In the genomic region with DNA sequence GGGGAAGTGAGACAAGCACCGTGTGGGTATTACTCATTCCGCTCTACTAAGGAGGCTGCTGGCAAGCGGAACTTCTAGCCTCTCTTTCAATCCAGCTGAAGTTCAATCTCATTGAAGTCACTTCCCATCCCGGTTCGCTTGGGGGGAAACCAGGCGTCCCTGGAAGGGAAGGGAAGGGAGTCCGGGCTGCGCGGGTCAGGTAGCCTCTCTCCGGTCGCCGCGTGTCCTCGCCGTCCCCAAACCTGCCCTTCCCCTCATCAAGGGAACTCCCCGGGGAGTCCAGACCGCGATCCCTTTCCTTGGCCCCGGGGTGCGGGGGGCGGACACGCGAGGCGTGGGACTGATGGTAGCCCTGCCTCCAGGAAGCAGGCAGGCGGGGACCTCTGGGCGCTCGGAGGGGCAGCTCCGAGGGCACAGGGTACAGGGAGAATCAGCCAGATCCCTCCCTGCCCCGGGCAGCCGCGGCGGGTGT, we compare ENCODE assay signal across 1 cellular context.
TF ChIP-seq lines count a peak whose summit lies in the region.

No MANE protein-coding gene starts in this region.

TF ChIP-seq in K562, 482 proteins besides CTCF, POLR2A, EP300 and RAD21 (continued from another document and continues in another):
- TF ChIP-seq CEBPZ (IDR thresholded peaks at IDR 0.05; ENCODE audit: borderline replicate concordance, low read depth, low read length): no peak
- TF ChIP-seq, protein P1, sequence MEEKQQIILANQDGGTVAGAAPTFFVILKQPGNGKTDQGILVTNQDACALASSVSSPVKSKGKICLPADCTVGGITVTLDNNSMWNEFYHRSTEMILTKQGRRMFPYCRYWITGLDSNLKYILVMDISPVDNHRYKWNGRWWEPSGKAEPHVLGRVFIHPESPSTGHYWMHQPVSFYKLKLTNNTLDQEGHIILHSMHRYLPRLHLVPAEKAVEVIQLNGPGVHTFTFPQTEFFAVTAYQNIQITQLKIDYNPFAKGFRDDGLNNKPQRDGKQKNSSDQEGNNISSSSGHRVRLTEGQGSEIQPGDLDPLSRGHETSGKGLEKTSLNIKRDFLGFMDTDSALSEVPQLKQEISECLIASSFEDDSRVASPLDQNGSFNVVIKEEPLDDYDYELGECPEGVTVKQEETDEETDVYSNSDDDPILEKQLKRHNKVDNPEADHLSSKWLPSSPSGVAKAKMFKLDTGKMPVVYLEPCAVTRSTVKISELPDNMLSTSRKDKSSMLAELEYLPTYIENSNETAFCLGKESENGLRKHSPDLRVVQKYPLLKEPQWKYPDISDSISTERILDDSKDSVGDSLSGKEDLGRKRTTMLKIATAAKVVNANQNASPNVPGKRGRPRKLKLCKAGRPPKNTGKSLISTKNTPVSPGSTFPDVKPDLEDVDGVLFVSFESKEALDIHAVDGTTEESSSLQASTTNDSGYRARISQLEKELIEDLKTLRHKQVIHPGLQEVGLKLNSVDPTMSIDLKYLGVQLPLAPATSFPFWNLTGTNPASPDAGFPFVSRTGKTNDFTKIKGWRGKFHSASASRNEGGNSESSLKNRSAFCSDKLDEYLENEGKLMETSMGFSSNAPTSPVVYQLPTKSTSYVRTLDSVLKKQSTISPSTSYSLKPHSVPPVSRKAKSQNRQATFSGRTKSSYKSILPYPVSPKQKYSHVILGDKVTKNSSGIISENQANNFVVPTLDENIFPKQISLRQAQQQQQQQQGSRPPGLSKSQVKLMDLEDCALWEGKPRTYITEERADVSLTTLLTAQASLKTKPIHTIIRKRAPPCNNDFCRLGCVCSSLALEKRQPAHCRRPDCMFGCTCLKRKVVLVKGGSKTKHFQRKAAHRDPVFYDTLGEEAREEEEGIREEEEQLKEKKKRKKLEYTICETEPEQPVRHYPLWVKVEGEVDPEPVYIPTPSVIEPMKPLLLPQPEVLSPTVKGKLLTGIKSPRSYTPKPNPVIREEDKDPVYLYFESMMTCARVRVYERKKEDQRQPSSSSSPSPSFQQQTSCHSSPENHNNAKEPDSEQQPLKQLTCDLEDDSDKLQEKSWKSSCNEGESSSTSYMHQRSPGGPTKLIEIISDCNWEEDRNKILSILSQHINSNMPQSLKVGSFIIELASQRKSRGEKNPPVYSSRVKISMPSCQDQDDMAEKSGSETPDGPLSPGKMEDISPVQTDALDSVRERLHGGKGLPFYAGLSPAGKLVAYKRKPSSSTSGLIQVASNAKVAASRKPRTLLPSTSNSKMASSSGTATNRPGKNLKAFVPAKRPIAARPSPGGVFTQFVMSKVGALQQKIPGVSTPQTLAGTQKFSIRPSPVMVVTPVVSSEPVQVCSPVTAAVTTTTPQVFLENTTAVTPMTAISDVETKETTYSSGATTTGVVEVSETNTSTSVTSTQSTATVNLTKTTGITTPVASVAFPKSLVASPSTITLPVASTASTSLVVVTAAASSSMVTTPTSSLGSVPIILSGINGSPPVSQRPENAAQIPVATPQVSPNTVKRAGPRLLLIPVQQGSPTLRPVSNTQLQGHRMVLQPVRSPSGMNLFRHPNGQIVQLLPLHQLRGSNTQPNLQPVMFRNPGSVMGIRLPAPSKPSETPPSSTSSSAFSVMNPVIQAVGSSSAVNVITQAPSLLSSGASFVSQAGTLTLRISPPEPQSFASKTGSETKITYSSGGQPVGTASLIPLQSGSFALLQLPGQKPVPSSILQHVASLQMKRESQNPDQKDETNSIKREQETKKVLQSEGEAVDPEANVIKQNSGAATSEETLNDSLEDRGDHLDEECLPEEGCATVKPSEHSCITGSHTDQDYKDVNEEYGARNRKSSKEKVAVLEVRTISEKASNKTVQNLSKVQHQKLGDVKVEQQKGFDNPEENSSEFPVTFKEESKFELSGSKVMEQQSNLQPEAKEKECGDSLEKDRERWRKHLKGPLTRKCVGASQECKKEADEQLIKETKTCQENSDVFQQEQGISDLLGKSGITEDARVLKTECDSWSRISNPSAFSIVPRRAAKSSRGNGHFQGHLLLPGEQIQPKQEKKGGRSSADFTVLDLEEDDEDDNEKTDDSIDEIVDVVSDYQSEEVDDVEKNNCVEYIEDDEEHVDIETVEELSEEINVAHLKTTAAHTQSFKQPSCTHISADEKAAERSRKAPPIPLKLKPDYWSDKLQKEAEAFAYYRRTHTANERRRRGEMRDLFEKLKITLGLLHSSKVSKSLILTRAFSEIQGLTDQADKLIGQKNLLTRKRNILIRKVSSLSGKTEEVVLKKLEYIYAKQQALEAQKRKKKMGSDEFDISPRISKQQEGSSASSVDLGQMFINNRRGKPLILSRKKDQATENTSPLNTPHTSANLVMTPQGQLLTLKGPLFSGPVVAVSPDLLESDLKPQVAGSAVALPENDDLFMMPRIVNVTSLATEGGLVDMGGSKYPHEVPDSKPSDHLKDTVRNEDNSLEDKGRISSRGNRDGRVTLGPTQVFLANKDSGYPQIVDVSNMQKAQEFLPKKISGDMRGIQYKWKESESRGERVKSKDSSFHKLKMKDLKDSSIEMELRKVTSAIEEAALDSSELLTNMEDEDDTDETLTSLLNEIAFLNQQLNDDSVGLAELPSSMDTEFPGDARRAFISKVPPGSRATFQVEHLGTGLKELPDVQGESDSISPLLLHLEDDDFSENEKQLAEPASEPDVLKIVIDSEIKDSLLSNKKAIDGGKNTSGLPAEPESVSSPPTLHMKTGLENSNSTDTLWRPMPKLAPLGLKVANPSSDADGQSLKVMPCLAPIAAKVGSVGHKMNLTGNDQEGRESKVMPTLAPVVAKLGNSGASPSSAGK (IDR thresholded peaks at IDR 0.05): no peak
- TF ChIP-seq HDAC8 (tag; IDR thresholded peaks at IDR 0.05): no peak
- TF ChIP-seq MYC (IDR thresholded peaks at IDR 0.05; ENCODE audit: low read depth, low read length): no peak
- TF ChIP-seq MYC (CRISPR knock-in tag; IDR thresholded peaks at IDR 0.05; ENCODE audit: borderline replicate concordance, low read depth): no peak
- TF ChIP-seq RBM39 (optimal IDR thresholded peaks at IDR 0.05; ENCODE audit: low read depth, low read length): no peak
- peak; percentile 43; the same call in 1 of the 2 replicates for TF ChIP-seq SAFB (IDR thresholded peaks at IDR 0.05; ENCODE audit: borderline replicate concordance, low read depth, low read length)
- no peak for TF ChIP-seq SMC3 (conservative IDR thresholded peaks at IDR 0.05; ENCODE audit: insufficient read depth, low read depth, low read length)
- TF ChIP-seq CTBP1 (IDR thresholded peaks at IDR 0.05; ENCODE audit: borderline replicate concordance): peak; percentile 71; the same call in 1 of the 2 replicates
- no peak for TF ChIP-seq ZC3H4 (CRISPR knock-in tag; IDR thresholded peaks at IDR 0.05; ENCODE audit: borderline replicate concordance)
- TF ChIP-seq, protein P2, sequence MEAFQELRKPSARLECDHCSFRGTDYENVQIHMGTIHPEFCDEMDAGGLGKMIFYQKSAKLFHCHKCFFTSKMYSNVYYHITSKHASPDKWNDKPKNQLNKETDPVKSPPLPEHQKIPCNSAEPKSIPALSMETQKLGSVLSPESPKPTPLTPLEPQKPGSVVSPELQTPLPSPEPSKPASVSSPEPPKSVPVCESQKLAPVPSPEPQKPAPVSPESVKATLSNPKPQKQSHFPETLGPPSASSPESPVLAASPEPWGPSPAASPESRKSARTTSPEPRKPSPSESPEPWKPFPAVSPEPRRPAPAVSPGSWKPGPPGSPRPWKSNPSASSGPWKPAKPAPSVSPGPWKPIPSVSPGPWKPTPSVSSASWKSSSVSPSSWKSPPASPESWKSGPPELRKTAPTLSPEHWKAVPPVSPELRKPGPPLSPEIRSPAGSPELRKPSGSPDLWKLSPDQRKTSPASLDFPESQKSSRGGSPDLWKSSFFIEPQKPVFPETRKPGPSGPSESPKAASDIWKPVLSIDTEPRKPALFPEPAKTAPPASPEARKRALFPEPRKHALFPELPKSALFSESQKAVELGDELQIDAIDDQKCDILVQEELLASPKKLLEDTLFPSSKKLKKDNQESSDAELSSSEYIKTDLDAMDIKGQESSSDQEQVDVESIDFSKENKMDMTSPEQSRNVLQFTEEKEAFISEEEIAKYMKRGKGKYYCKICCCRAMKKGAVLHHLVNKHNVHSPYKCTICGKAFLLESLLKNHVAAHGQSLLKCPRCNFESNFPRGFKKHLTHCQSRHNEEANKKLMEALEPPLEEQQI (IDR thresholded peaks at IDR 0.05): no peak
- TF ChIP-seq JUND (IDR thresholded peaks at IDR 0.05; ENCODE audit: borderline replicate concordance, low read depth, low read length): no peak
- TF ChIP-seq JUND (tag; IDR thresholded peaks at IDR 0.05; ENCODE audit: borderline replicate concordance, low read depth, low read length): no peak; the same call in 2 of the 3 replicates
- TF ChIP-seq MLX (CRISPR knock-in tag; conservative IDR thresholded peaks at IDR 0.05): no peak
- TF ChIP-seq, protein P3, sequence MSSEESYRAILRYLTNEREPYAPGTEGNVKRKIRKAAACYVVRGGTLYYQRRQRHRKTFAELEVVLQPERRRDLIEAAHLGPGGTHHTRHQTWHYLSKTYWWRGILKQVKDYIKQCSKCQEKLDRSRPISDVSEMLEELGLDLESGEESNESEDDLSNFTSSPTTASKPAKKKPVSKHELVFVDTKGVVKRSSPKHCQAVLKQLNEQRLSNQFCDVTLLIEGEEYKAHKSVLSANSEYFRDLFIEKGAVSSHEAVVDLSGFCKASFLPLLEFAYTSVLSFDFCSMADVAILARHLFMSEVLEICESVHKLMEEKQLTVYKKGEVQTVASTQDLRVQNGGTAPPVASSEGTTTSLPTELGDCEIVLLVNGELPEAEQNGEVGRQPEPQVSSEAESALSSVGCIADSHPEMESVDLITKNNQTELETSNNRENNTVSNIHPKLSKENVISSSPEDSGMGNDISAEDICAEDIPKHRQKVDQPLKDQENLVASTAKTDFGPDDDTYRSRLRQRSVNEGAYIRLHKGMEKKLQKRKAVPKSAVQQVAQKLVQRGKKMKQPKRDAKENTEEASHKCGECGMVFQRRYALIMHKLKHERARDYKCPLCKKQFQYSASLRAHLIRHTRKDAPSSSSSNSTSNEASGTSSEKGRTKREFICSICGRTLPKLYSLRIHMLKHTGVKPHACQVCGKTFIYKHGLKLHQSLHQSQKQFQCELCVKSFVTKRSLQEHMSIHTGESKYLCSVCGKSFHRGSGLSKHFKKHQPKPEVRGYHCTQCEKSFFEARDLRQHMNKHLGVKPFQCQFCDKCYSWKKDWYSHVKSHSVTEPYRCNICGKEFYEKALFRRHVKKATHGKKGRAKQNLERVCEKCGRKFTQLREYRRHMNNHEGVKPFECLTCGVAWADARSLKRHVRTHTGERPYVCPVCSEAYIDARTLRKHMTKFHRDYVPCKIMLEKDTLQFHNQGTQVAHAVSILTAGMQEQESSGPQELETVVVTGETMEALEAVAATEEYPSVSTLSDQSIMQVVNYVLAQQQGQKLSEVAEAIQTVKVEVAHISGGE (CRISPR knock-in tag; IDR thresholded peaks at IDR 0.05): 0 out of 6 replicates have a peak, but pooled peaks of 1 of the 3 experiments have one; percentile 3
- TF ChIP-seq HSF4 (CRISPR knock-in tag; IDR thresholded peaks at IDR 0.05; ENCODE audit: borderline replicate concordance): no peak
- 0 out of 2 replicates have a peak, but pooled peaks have one; percentile 48 for TF ChIP-seq ARID4B (CRISPR knock-in tag; IDR thresholded peaks at IDR 0.05)
- no peak for TF ChIP-seq FIP1L1 (IDR thresholded peaks at IDR 0.05; ENCODE audit: low read depth, low read length, poor library complexity, severe bottlenecking)
- TF ChIP-seq BCOR (IDR thresholded peaks at IDR 0.05): no peak
- no peak for TF ChIP-seq POLR2H (tag; IDR thresholded peaks at IDR 0.05; ENCODE audit: low read depth)
- no peak for TF ChIP-seq DPF2 (IDR thresholded peaks at IDR 0.05)
